9 cellular contexts compared by ENCODE assay signal in the genomic region with DNA sequence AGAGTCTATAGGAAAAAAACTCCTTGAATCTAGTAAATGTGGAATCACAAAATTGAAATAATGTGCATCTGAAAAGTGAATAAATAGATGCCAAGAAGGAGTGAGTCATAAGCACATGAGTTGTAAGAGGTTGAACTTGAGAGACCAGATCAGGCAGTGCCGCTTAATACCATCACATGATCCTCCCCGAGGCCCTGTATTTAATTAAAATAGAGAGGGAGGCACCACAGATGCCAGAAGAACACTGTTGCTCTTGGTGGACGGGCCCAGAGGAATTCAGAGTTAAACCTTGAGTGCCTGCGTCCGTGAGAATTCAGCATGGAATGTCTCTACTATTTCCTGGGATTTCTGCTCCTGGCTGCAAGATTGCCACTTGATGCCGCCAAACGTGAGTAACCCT. TPM values are rescaled to one million over a fixed set of nuclear protein-coding genes. Genes with fewer than 3 reads are reported as not detected.
DNase-seq lines count a peak whose midpoint lies in the region; ATAC-seq and TF ChIP-seq lines count a peak whose summit lies in the region.
"Had no signal": no experiment of that assay in that cellular context is flagged by ENCODE, and none has a peak within 500 bp of the region (broad histone marks: within the 10 kb centered on the region; RNA-seq: fewer than 3 reads in every experiment).

A gene (plus strand): TSS at position 236 of the 400 bp plus-strand sequence. CDS start 83 bp downstream, at position 319.

- H3K27ac ChIP-seq in adrenal gland (peak within 1 kb of the TSS in 4 of 5 donors; percentile 26 to 80 (median 58)), left ventricle myocardium inferior (replicated peaks) (peak within 1 kb of the TSS; percentile 88)

- H3K4me1 ChIP-seq in adrenal gland (replicated peaks in 1 of 2) = no peaks in the 10 kb centered on the region
- H3K4me1 ChIP-seq in left ventricle myocardium inferior = peaks cover 60% of the 10 kb centered on the region

- in situ Hi-C loops in G401 (cut with HindIII; ENCODE audit: low sequenced_read_pairs) = no loop called here

- peaks cover 7% of the 10 kb centered on the region for H3K27me3 ChIP-seq in adrenal gland
- peaks cover 21% of the 10 kb centered on the region for H3K27me3 ChIP-seq in left ventricle myocardium inferior (ENCODE audit: low read depth)

- TF ChIP-seq CTCF in adrenal gland (IDR thresholded peaks at IDR 0.05) = no peak
- no peak for TF ChIP-seq CTCF in left ventricle myocardium inferior (IDR thresholded peaks at IDR 0.05; ENCODE audit: borderline replicate concordance)

- H3K9me3 ChIP-seq in adrenal gland (replicated peaks in 1 of 3) (no peaks in the 10 kb centered on the region), left ventricle myocardium inferior (replicated peaks) (no peaks in the 10 kb centered on the region)

- ATAC-seq in sciatic nerve (peak; percentile 94), GM21423 (IDR thresholded peaks at IDR 0.05; ENCODE audit: unreplicated experiment) (no peak), HG03025 (IDR thresholded peaks at IDR 0.05; ENCODE audit: low FRiP score, unreplicated experiment) (no peak), GM21367 (IDR thresholded peaks at IDR 0.05; ENCODE audit: unreplicated experiment) (no peak)

- WGBS in adrenal gland, 4 donors = 42 to 62% (median 55%) methylated on average over 7 of the region's 7 CpGs

- H3K36me3 ChIP-seq in adrenal gland (replicated peaks in 1 of 2) (no peaks in the 10 kb centered on the region), left ventricle myocardium inferior (peaks cover 8% of the 10 kb centered on the region)

- peak in 1 of 2 donors; percentile 18 for TF ChIP-seq POLR2A in adrenal gland (IDR thresholded peaks at IDR 0.05)

- intact Hi-C loops in adrenal gland (cut with DNase I) (no loop called here), left ventricle myocardium inferior (cut with micrococcal nuclease) (no loop called here), sciatic nerve (cut with DNase I) (no loop called here)

- H3K4me3 ChIP-seq in adrenal gland (peak within 1 kb of the TSS in 2 of 4 donors; percentile 6 to 57), left ventricle myocardium inferior (peak within 1 kb of the TSS; percentile 77)

- DNase-seq in G401 (ENCODE audit: low spot score) = peak; percentile 4
- DNase-seq in adrenal gland = peak in 5 of 7 donors; percentile 20 to 33 (median 31)
- no peak for DNase-seq in left ventricle myocardium inferior
- peak; percentile 71 for DNase-seq in sciatic nerve (ENCODE audit: low spot score)
- no peak for DNase-seq in NOMO-1 treated with DMSO at 0.1 percent for 48 hours (lab: John Stamatoyannopoulos, UW; ENCODE audit: unreplicated experiment)
- DNase-seq: occipital lobe had no signal

RNA-seq across cellular contexts. Expression of the gene that starts here (rescaled TPM):
- total RNA-seq in G401 (2014; rRNA removed; shearing (Covaris generic)) = 14.3 and 20.3 TPM in 2 replicates
- total RNA-seq in adrenal gland (10 to 100 TPM; 19.9 to 92.3 (median 37.7) TPM), left ventricle myocardium inferior (288 TPM), sciatic nerve (145 TPM)
- 10 to 100 TPM; 14.0 to 65.5 (median 24.9) TPM for polyA plus RNA-seq in adrenal gland

Comparison
In these comparisons a context has a peak if more than half of its experiments do, and no peak if none do; other contexts are left out.
1. DNase-seq: peak in G401 (single experiment), adrenal gland (5 of 7) and sciatic nerve (single experiment); none in left ventricle myocardium inferior (single experiment) and NOMO-1 treated with DMSO at 0.1 percent for 48 hours (single experiment).